In genomic region chr4:76620723-76621463, GRCh38 we compare ENCODE assay signal across 13 cellular contexts.
DNase-seq lines count a peak whose midpoint lies in the region; ATAC-seq and TF ChIP-seq lines count a peak whose summit lies in the region.
"Had no signal": no experiment of that assay in that cellular context is flagged by ENCODE, and none has a peak within 500 bp of the region (broad histone marks: within the 10 kb centered on the region; RNA-seq: fewer than 3 reads in every experiment).

No MANE protein-coding gene starts in this region.

- H3K27me3 Mint-ChIP-seq in type B pancreatic cell: no peaks in the 10 kb centered on the region

- H3K36me3 ChIP-seq in left lung (no peaks in the 10 kb centered on the region), neuronal stem cell (replicated peaks in 1 of 2; ENCODE audit: control insufficient read depth in 2 of 2, insufficient read depth in 2 of 2, low read length in 2 of 2) (no peaks in the 10 kb centered on the region)

- WGBS in lower leg skin, 2 donors: 74 to 78% methylated on average over 4 of the region's 4 CpGs
- WGBS in neuronal stem cell (ENCODE audit: extremely low coverage in 2 of 2, insufficient read length in 2 of 2, insufficient replicate concordance in 1 of 2), 2 donors: no CpG with 5 or more reads among the region's 4 CpGs

- H2AFZ ChIP-seq in neuronal stem cell (ENCODE audit: low read length): no peak overlapping the region

- H3K4me3 ChIP-seq in left lung (no peak overlapping the region), lower leg skin (ENCODE audit: low read depth, poor library complexity, severe bottlenecking) (no peak overlapping the region), neuronal stem cell (ENCODE audit: low read length in 2 of 2) (no peak overlapping the region)

- no peak overlapping the region for H2BK12ac ChIP-seq in neuronal stem cell (ENCODE audit: low read length)

- no peak overlapping the region for H2AK5ac ChIP-seq in neuronal stem cell (ENCODE audit: low read depth, low read length)

- H2BK5ac ChIP-seq in neuronal stem cell (ENCODE audit: low read length): no peak overlapping the region

- no peak overlapping the region for H4K91ac ChIP-seq in neuronal stem cell (ENCODE audit: low read depth, low read length, poor library complexity)

- H3K27ac ChIP-seq in left lung: peak overlapping the region in 1 of 2 donors; percentile 77
- H3K27ac ChIP-seq in neuronal stem cell (replicated peaks; ENCODE audit: low read length): no peak overlapping the region

- peak; percentile 20 for ATAC-seq in left lung
- ATAC-seq: T-helper 17 cell had no signal

- no peak overlapping the region for H2BK120ac ChIP-seq in neuronal stem cell (ENCODE audit: low read depth, low read length)

- H3K14ac ChIP-seq in neuronal stem cell (ENCODE audit: low read length): no peak overlapping the region

- H3K9me3 ChIP-seq in left lung (no peaks in the 10 kb centered on the region), neuronal stem cell (replicated peaks in 1 of 2; ENCODE audit: control insufficient read depth in 2 of 2, insufficient read depth in 1 of 2, low read depth in 1 of 2, low read length in 2 of 2) (no peaks in the 10 kb centered on the region)

- peaks cover 53% of the 10 kb centered on the region for H3K4me1 Mint-ChIP-seq in type B pancreatic cell (ENCODE audit: unreplicated experiment)
- H3K4me1 Mint-ChIP-seq: T-helper 17 cell had no signal

- no peak overlapping the region for H3K18ac ChIP-seq in neuronal stem cell (ENCODE audit: low read length)

- intact Hi-C loops in left lung (cut with DNase I) (no loop called here), lower leg skin (cut with DNase I; ENCODE audit: low total_unique reads) (no loop called here)

- no peaks in the 10 kb centered on the region for H3K9me3 Mint-ChIP-seq in type B pancreatic cell

- no peak for TF ChIP-seq CTCF in left lung (IDR thresholded peaks at IDR 0.05)
- no peak for TF ChIP-seq CTCF in type B pancreatic cell (conservative IDR thresholded peaks at IDR 0.05)
- no peak for TF ChIP-seq CTCF in lower leg skin (IDR thresholded peaks at IDR 0.05)

- no peak overlapping the region for H3K23ac ChIP-seq in neuronal stem cell (ENCODE audit: low read depth, low read length, poor library complexity)

- H3K4ac ChIP-seq in neuronal stem cell (ENCODE audit: low read length): no peak overlapping the region

- no peaks in the 10 kb centered on the region for H3K36me3 Mint-ChIP-seq in type B pancreatic cell

- H4K8ac ChIP-seq in neuronal stem cell (ENCODE audit: low read depth, low read length): no peak overlapping the region

- H3K9ac ChIP-seq in neuronal stem cell (ENCODE audit: low read depth, low read length, poor library complexity): no peak overlapping the region

- no peak overlapping the region for H2BK15ac ChIP-seq in neuronal stem cell (ENCODE audit: low read length)

- H3K27ac Mint-ChIP-seq in type B pancreatic cell: peak overlapping the region; percentile 1
- H3K27ac Mint-ChIP-seq: T-helper 17 cell had no signal

- H3K27me3 ChIP-seq in left lung (no peaks in the 10 kb centered on the region), neuronal stem cell (ENCODE audit: control insufficient read depth in 3 of 3, insufficient read depth in 3 of 3, low read depth in 1 of 3, low read length in 3 of 3) (no peaks in the 10 kb centered on the region)

- no peak for TF ChIP-seq POLR2A in lower leg skin (IDR thresholded peaks at IDR 0.05)

- H3K4me1 ChIP-seq in left lung (peaks cover 6 to 16% of the 10 kb centered on the region in 2 donors), neuronal stem cell (ENCODE audit: control insufficient read depth in 2 of 2, insufficient read depth in 1 of 2, low read depth in 1 of 2, low read length in 2 of 2) (peaks cover 6 to 22% of the 10 kb centered on the region in 2 donors)

- H3K4me2 ChIP-seq in neuronal stem cell (ENCODE audit: insufficient read depth, low read length, poor library complexity, severe bottlenecking): no peak overlapping the region

- peaks cover 2% of the 10 kb centered on the region for H3K79me1 ChIP-seq in neuronal stem cell (ENCODE audit: low read depth, low read length)

- no peak overlapping the region for H3K4me3 Mint-ChIP-seq in type B pancreatic cell
- H3K4me3 Mint-ChIP-seq: T-helper 17 cell had no signal

- peak; percentile 22 for DNase-seq in NCI-H345 (lab: John Stamatoyannopoulos, UW)
- DNase-seq in NCI-H345 treated with DMSO at 0.1 percent for 48 hours (lab: John Stamatoyannopoulos, UW; ENCODE audit: unreplicated experiment): no peak
- DNase-seq in RPMI8226: peak; percentile 49
- no peak for DNase-seq in left lung
- no peak for DNase-seq in type B pancreatic cell (ENCODE audit: extremely low spot score, unreplicated experiment)
- no peak for DNase-seq in iPS-NIHi7 (ENCODE audit: extremely low spot score)
- no peak for DNase-seq in lower leg skin (ENCODE audit: low spot score in 2 of 2)
- no peak for DNase-seq in neuronal stem cell (ENCODE audit: low spot score)
- DNase-seq: ACHN, DND-41, HCEC 1CT, NCI-H1694, T-helper 17 cell had no signal

Comparison
In these comparisons a context has a peak if more than half of its experiments do, and no peak if none do; other contexts are left out.
1. DNase-seq: peak in NCI-H345 (single experiment) and RPMI8226 (single experiment); none in NCI-H345 treated with DMSO at 0.1 percent for 48 hours (single experiment), left lung (0 of 2), type B pancreatic cell (single experiment), iPS-NIHi7 (single experiment), lower leg skin (0 of 2) and neuronal stem cell (single experiment).